Comparison of ENCODE assay signal across 2 cellular contexts in the genomic region with DNA sequence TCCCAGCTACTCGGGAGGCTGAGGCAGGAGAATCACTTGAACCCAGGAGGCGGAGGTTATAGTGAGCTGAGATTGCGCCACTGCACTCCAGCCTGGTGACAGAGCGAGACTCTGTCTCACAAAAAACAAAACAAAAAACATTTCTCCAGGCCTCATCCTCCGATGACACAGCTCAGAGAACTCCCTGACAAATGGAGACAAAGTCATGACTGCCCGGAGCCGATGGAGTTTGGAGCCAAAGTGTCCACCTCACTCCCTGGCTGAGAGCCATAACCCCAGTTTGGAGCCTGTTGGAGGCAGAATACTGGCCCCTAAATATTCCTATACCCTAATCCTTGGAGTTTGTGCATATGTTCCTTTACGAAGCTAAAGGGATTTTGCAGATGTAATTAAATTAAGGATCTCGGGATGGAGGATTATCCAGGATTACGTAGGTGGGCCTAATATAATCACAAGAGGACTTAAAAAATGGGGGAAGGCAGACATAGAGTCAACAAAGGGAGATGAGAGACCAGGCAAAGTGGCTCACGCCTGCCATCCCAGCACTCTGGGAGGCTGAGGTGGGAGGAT.
A peak's percentile ranks its signal among the peaks of the same experiment; 100 is the strongest.
TF ChIP-seq lines count a peak whose summit lies in the region.

No MANE protein-coding gene starts in this region.

TF ChIP-seq in K562, 482 proteins besides CTCF, POLR2A, EP300 and RAD21:
- TF ChIP-seq CEBPB (tag; IDR thresholded peaks at IDR 0.05) (peak; percentile 15; the same call in 1 of the 2 replicates), NR2C1 (IDR thresholded peaks at IDR 0.05) (no peak), NR2C1 (tag; IDR thresholded peaks at IDR 0.05) (no peak), SAP30 (IDR thresholded peaks at IDR 0.05; ENCODE audit: borderline replicate concordance, insufficient read depth, low read depth, low read length, poor library complexity, severe bottlenecking) (no peak), NFIC (IDR thresholded peaks at IDR 0.05) (peak; percentile 49; the same call in 1 of the 2 replicates), POLR3A (IDR thresholded peaks at IDR 0.05; ENCODE audit: borderline replicate concordance, extremely low read depth, insufficient read depth, insufficient read length) (no peak), ZNF589 (CRISPR knock-in tag; IDR thresholded peaks at IDR 0.05; ENCODE audit: low read depth) (no peak)
- TF ChIP-seq, protein P1, sequence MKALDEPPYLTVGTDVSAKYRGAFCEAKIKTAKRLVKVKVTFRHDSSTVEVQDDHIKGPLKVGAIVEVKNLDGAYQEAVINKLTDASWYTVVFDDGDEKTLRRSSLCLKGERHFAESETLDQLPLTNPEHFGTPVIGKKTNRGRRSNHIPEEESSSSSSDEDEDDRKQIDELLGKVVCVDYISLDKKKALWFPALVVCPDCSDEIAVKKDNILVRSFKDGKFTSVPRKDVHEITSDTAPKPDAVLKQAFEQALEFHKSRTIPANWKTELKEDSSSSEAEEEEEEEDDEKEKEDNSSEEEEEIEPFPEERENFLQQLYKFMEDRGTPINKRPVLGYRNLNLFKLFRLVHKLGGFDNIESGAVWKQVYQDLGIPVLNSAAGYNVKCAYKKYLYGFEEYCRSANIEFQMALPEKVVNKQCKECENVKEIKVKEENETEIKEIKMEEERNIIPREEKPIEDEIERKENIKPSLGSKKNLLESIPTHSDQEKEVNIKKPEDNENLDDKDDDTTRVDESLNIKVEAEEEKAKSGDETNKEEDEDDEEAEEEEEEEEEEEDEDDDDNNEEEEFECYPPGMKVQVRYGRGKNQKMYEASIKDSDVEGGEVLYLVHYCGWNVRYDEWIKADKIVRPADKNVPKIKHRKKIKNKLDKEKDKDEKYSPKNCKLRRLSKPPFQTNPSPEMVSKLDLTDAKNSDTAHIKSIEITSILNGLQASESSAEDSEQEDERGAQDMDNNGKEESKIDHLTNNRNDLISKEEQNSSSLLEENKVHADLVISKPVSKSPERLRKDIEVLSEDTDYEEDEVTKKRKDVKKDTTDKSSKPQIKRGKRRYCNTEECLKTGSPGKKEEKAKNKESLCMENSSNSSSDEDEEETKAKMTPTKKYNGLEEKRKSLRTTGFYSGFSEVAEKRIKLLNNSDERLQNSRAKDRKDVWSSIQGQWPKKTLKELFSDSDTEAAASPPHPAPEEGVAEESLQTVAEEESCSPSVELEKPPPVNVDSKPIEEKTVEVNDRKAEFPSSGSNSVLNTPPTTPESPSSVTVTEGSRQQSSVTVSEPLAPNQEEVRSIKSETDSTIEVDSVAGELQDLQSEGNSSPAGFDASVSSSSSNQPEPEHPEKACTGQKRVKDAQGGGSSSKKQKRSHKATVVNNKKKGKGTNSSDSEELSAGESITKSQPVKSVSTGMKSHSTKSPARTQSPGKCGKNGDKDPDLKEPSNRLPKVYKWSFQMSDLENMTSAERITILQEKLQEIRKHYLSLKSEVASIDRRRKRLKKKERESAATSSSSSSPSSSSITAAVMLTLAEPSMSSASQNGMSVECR (CRISPR knock-in tag; IDR thresholded peaks at IDR 0.05): no peak
- TF ChIP-seq, protein P2, sequence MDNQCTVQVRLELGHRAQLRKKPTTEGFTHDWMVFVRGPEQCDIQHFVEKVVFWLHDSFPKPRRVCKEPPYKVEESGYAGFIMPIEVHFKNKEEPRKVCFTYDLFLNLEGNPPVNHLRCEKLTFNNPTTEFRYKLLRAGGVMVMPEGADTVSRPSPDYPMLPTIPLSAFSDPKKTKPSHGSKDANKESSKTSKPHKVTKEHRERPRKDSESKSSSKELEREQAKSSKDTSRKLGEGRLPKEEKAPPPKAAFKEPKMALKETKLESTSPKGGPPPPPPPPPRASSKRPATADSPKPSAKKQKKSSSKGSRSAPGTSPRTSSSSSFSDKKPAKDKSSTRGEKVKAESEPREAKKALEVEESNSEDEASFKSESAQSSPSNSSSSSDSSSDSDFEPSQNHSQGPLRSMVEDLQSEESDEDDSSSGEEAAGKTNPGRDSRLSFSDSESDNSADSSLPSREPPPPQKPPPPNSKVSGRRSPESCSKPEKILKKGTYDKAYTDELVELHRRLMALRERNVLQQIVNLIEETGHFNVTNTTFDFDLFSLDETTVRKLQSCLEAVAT (IDR thresholded peaks at IDR 0.05): 0 out of 4 replicates have a peak, but pooled peaks of 1 of the 2 experiments have one; percentile 22

TF ChIP-seq in HepG2, 621 proteins besides CTCF, POLR2A, EP300 and RAD21:
- TF ChIP-seq, protein P3, sequence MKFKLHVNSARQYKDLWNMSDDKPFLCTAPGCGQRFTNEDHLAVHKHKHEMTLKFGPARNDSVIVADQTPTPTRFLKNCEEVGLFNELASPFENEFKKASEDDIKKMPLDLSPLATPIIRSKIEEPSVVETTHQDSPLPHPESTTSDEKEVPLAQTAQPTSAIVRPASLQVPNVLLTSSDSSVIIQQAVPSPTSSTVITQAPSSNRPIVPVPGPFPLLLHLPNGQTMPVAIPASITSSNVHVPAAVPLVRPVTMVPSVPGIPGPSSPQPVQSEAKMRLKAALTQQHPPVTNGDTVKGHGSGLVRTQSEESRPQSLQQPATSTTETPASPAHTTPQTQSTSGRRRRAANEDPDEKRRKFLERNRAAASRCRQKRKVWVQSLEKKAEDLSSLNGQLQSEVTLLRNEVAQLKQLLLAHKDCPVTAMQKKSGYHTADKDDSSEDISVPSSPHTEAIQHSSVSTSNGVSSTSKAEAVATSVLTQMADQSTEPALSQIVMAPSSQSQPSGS (CRISPR knock-in tag; IDR thresholded peaks at IDR 0.05): no peak
- TF ChIP-seq, protein P4, sequence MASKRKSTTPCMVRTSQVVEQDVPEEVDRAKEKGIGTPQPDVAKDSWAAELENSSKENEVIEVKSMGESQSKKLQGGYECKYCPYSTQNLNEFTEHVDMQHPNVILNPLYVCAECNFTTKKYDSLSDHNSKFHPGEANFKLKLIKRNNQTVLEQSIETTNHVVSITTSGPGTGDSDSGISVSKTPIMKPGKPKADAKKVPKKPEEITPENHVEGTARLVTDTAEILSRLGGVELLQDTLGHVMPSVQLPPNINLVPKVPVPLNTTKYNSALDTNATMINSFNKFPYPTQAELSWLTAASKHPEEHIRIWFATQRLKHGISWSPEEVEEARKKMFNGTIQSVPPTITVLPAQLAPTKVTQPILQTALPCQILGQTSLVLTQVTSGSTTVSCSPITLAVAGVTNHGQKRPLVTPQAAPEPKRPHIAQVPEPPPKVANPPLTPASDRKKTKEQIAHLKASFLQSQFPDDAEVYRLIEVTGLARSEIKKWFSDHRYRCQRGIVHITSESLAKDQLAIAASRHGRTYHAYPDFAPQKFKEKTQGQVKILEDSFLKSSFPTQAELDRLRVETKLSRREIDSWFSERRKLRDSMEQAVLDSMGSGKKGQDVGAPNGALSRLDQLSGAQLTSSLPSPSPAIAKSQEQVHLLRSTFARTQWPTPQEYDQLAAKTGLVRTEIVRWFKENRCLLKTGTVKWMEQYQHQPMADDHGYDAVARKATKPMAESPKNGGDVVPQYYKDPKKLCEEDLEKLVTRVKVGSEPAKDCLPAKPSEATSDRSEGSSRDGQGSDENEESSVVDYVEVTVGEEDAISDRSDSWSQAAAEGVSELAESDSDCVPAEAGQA (IDR thresholded peaks at IDR 0.05; ENCODE audit: low read depth): no peak
- TF ChIP-seq, protein P4 (CRISPR knock-in tag; IDR thresholded peaks at IDR 0.05; ENCODE audit: borderline replicate concordance): no peak
- TF ChIP-seq, protein P5, sequence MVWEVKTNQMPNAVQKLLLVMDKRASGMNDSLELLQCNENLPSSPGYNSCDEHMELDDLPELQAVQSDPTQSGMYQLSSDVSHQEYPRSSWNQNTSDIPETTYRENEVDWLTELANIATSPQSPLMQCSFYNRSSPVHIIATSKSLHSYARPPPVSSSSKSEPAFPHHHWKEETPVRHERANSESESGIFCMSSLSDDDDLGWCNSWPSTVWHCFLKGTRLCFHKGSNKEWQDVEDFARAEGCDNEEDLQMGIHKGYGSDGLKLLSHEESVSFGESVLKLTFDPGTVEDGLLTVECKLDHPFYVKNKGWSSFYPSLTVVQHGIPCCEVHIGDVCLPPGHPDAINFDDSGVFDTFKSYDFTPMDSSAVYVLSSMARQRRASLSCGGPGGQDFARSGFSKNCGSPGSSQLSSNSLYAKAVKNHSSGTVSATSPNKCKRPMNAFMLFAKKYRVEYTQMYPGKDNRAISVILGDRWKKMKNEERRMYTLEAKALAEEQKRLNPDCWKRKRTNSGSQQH (CRISPR knock-in tag; IDR thresholded peaks at IDR 0.05; ENCODE audit: low read depth): no peak
